ENCODE assay signal across 20 cellular contexts in genomic region chr2:148922776-148923175, GRCh38. TPM values are rescaled to one million over a fixed set of nuclear protein-coding genes. Genes with fewer than 3 reads are reported as not detected.
DNase-seq lines count a peak whose midpoint lies in the region; ATAC-seq and TF ChIP-seq lines count a peak whose summit lies in the region.
"Had no signal": no experiment of that assay in that cellular context is flagged by ENCODE, and none has a peak within 500 bp of the region (broad histone marks: within the 10 kb centered on the region; RNA-seq: fewer than 3 reads in every experiment).

No MANE protein-coding gene starts in this region.

- dilution Hi-C loops in mammary epithelial cell (cut with HindIII; ENCODE audit: low sequenced_read_pairs) = loop anchor here (10.0 kb wide), 1 partner anchor 58 kb away; no protein-coding TSS in a partner anchor

- peak; percentile 89 for DNase-seq in NCI-H1694 (lab: John Stamatoyannopoulos, UW)
- DNase-seq in mammary epithelial cell = peak; percentile 37
- no peak for DNase-seq in left lobe of liver (ENCODE audit: low spot score)
- DNase-seq in iPS-NIHi7 (ENCODE audit: extremely low spot score) = no peak
- DNase-seq in testis = no peak
- no peak for DNase-seq in NCI-H187 treated with DMSO at 0.1 percent for 48 hours (lab: John Stamatoyannopoulos, UW)
- DNase-seq: activated CD4-positive, alpha-beta T cell treated with anti-CD3 and anti-CD28 coated beads for 48 hours; activated naive CD4-positive, alpha-beta T cell treated with Interleukin-2 at 50 U/mL for 16 hours; activated T-cell treated with anti-CD3 and anti-CD28 coated beads, Interleukin-2, amount 50 U/mL, for 4 hours; adrenal gland; CD4-positive, alpha-beta T cell; dermis blood vessel endothelial cell; DMS153; posterior cingulate gyrus; stimulated activated CD4-positive, alpha-beta T cell treated with anti-CD3 and anti-CD28 coated beads, Interleukin-4, amount 100 ng/mL, for 4 hours; stimulated activated naive CD4-positive, alpha-beta T cell; thyroid gland had no signal

- H3K9me3 ChIP-seq in HEK293 (ENCODE audit: control insufficient read depth, insufficient read depth, low read depth, low read length) = no peaks in the 10 kb centered on the region; the same call in 1 of the 2 replicates
- peaks cover 9% of the 10 kb centered on the region for H3K9me3 ChIP-seq in mammary epithelial cell (replicated peaks; ENCODE audit: insufficient read depth, low read length)
- H3K9me3 ChIP-seq in testis = no peaks in the 10 kb centered on the region
- H3K9me3 ChIP-seq: adrenal gland, thyroid gland had no signal

- peaks cover 7% of the 10 kb centered on the region for H3K4me1 ChIP-seq in HEK293 (ENCODE audit: control insufficient read depth, insufficient read depth, low read length)
- no peaks in the 10 kb centered on the region for H3K4me1 ChIP-seq in mammary epithelial cell (ENCODE audit: insufficient read depth, low read length)
- H3K4me1 ChIP-seq in testis = peaks cover 17% of the 10 kb centered on the region
- H3K4me1 ChIP-seq: adrenal gland had no signal

- in situ Hi-C loops in mammary epithelial cell (cut with MboI; ENCODE audit: low sequenced_read_pairs in 2 of 2) = no loop called here

- BruUV-seq in mammary epithelial cell (replicated peaks; lab: Mats Ljungman, UMichigan) = no TSS peak

- H3K36me3 ChIP-seq in HEK293 (ENCODE audit: control insufficient read depth in 2 of 2, insufficient read depth in 1 of 2, low read length in 2 of 2) (peaks cover 0 to 21% of the 10 kb centered on the region in 2 experiments; a peak in 1 of 3 replicates), mammary epithelial cell (ENCODE audit: insufficient read depth, low read length) (no peaks in the 10 kb centered on the region), testis (ENCODE audit: low read depth, missing control alignments) (no peaks in the 10 kb centered on the region)
- H3K36me3 ChIP-seq: adrenal gland, thyroid gland had no signal

- H3K27me3 ChIP-seq in mammary epithelial cell (ENCODE audit: insufficient read depth, low read length) = peaks cover 1% of the 10 kb centered on the region
- no peaks in the 10 kb centered on the region for H3K27me3 ChIP-seq in testis
- H3K27me3 ChIP-seq: adrenal gland, thyroid gland had no signal

- H3K79me2 ChIP-seq in mammary epithelial cell (ENCODE audit: insufficient read depth, low read length) = no peaks in the 10 kb centered on the region

- intact Hi-C loops in mammary epithelial cell (cut with micrococcal nuclease) (no loop called here), testis (cut with DNase I; ENCODE audit: low total_unique reads) (no loop called here)

- POLR2A ChIA-PET in HEK293 (lab: Yijun Ruan, JAX) = no interaction called here

- no peaks in the 10 kb centered on the region for H4K20me1 ChIP-seq in mammary epithelial cell (ENCODE audit: insufficient read depth, low read length)

- TF ChIP-seq POLR2A in testis (IDR thresholded peaks at IDR 0.05) = no peak

- no peak overlapping the region for H2AFZ ChIP-seq in mammary epithelial cell (ENCODE audit: low read depth, low read length)

- CTCF ChIA-PET in HEK293 (lab: Yijun Ruan, JAX) = interaction anchor here (0.6 to 1.5 kb wide), 4 partner anchors 10 to 539 kb away, joined by 3 to 7 read pairs (median 4); no protein-coding TSS in a partner anchor
- CTCF ChIA-PET in mammary epithelial cell (lab: Charles Lee; ENCODE audit: low non-redundant PET) = no interaction called here

- H3K4me2 ChIP-seq in mammary epithelial cell (ENCODE audit: insufficient read depth, low read depth, low read length) = no peak overlapping the region

- H3K27ac ChIP-seq in HEK293 (ENCODE audit: extremely low read depth, low read depth, low read length) (no peak overlapping the region), mammary epithelial cell (ENCODE audit: insufficient read depth, low read depth, low read length) (no peak overlapping the region), testis (no peak overlapping the region)
- H3K27ac ChIP-seq: adrenal gland, thyroid gland had no signal

- no peak for TF ChIP-seq CTCF in HEK293 (tag by site-specific recombination; IDR thresholded peaks at IDR 0.05)
- TF ChIP-seq CTCF in mammary epithelial cell (conservative IDR thresholded peaks at IDR 0.05 in 1 of 2, IDR thresholded peaks at IDR 0.05 in 1 of 2; ENCODE audit: extremely low read depth in 1 of 2, insufficient read depth in 1 of 2, low read depth in 1 of 2, low read length in 2 of 2) = no peak
- TF ChIP-seq CTCF in testis (IDR thresholded peaks at IDR 0.05) = no peak

- H3K4me3 ChIP-seq in HEK293 (ENCODE audit: low read depth, low read length) (no peak overlapping the region), mammary epithelial cell (replicated peaks in 1 of 3; ENCODE audit: insufficient read depth in 1 of 3, low read depth in 2 of 3, low read length in 3 of 3) (no peak overlapping the region), testis (no peak overlapping the region)
- H3K4me3 ChIP-seq: adrenal gland, K562, thyroid gland had no signal

- ATAC-seq in left lobe of liver = peak; percentile 40
- ATAC-seq: activated T-cell treated with anti-CD3 and anti-CD28 coated beads, Interleukin-2, amount 50 U/mL, for 4 hours; K562; sciatic nerve had no signal

- H3K9ac ChIP-seq in mammary epithelial cell (ENCODE audit: insufficient read depth, low read length) = no peak overlapping the region

TF ChIP-seq in HEK293, 187 proteins besides CTCF, POLR2A, EP300 and RAD21:
- TF ChIP-seq ZNF585B (tag by site-specific recombination; IDR thresholded peaks at IDR 0.05) (no peak), ZNF600 (tag by site-specific recombination; IDR thresholded peaks at IDR 0.05) (no peak), ZBTB26 (tag by site-specific recombination; optimal IDR thresholded peaks at IDR 0.05) (no peak), MYNN (tag by site-specific recombination; IDR thresholded peaks at IDR 0.05; ENCODE audit: borderline replicate concordance) (0 out of 2 replicates have a peak, but pooled peaks have one; percentile 18), ZNF416 (tag by site-specific recombination; IDR thresholded peaks at IDR 0.05) (no peak)
TF ChIP-seq in HEK293: peak in this region for 1.

RNA-seq across cellular contexts. Expression of gene KIF5C, which starts 47.7 kb away (rescaled TPM):
- total RNA-seq in mammary epithelial cell = under 1 TPM in 1 of 2 donors, not detected in 1; under 0.01 TPM
- 0.06 TPM for polyA plus RNA-seq in mammary epithelial cell
- 0.31 TPM for polyA minus RNA-seq in mammary epithelial cell
- 0.33 TPM for total RNA-seq in left lobe of liver
- total RNA-seq in testis = 100 to 1,000 TPM; 146 to 159 TPM
- 57.0 TPM for polyA plus RNA-seq in testis (ENCODE audit: insufficient read depth, low read depth, low replicate concordance)

Comparison
In these comparisons a context has a peak if more than half of its experiments do, and no peak if none do; other contexts are left out.
1. DNase-seq: peak in NCI-H1694 (single experiment) and mammary epithelial cell (single experiment); none in left lobe of liver (single experiment), iPS-NIHi7 (single experiment), testis (single experiment) and NCI-H187 treated with DMSO at 0.1 percent for 48 hours (single experiment).
2. RNA of gene KIF5C, which starts 47.7 kb away (total RNA-seq): 146 to 159 TPM in testis; 0.33 TPM in left lobe of liver (single experiment) and under 0.01 TPM in mammary epithelial cell; every median in the first group is over 100 times any median in the second.